ENCODE assay signal across 8 cellular contexts in genomic region chr14:34555583-34556496, GRCh38. TPM values are rescaled to one million over a fixed set of nuclear protein-coding genes. Genes with fewer than 3 reads are reported as not detected.
DNase-seq lines count a peak whose midpoint lies in the region; ATAC-seq and TF ChIP-seq lines count a peak whose summit lies in the region.
"Not testable (repeated sequence)": the region's sequence is repeated elsewhere in the genome, so short reads cannot be mapped to it uniquely, and the experiment has no call there.

No MANE protein-coding gene starts in this region.

- ATAC-seq in GM18511 (IDR thresholded peaks at IDR 0.05; ENCODE audit: unreplicated experiment) (peak; percentile 82), GM19452 (IDR thresholded peaks at IDR 0.05; ENCODE audit: unreplicated experiment) (peak; percentile 71), HCT116 (peak; percentile 79), HG03064 (IDR thresholded peaks at IDR 0.05; ENCODE audit: low read depth, unreplicated experiment) (peak; percentile 63), HG03565 (IDR thresholded peaks at IDR 0.05; ENCODE audit: unreplicated experiment) (peak; percentile 62), left colon (peak; percentile 73), thoracic aorta (ENCODE audit: insufficient number of reproducible peaks, low FRiP score, low read depth) (peak; percentile 95)
- ATAC-seq in activated naive CD4-positive, alpha-beta T cell treated with anti-CD3 and anti-CD28 coated beads, Interleukin-2, amount 50 U/mL, for 72 hours = peak; percentile 75 to 78

- H3K27me3 ChIP-seq in HCT116 (ENCODE audit: insufficient read depth, low read length); thoracic aorta (replicated peaks; ENCODE audit: insufficient read depth): not testable (repeated sequence)

- H3K4me3 ChIP-seq in HCT116 (replicated peaks in 1 of 2; ENCODE audit: low read depth in 1 of 2, low read length in 2 of 2); thoracic aorta: not testable (repeated sequence)

- RAD21 ChIA-PET in HCT116 (lab: Charles Lee; ENCODE audit: low non-redundant PET in 1 of 2, low total read pairs in 2 of 2, uncharacterized antibody in 2 of 2, unreplicated experiment in 2 of 2) = not testable (repeated sequence)

- H3K9me2 ChIP-seq in HCT116 (ENCODE audit: insufficient read depth) = not testable (repeated sequence)

- not testable (repeated sequence) for DNase-seq in HCT116 (ENCODE audit: low read depth, low spot score); activated naive CD4-positive, alpha-beta T cell treated with anti-CD3 and anti-CD28 coated beads, Interleukin-2, amount 50 U/mL, for 72 hours (ENCODE audit: low spot score in 2 of 2); left colon; thoracic aorta (ENCODE audit: low spot score)

- H3K9ac ChIP-seq in HCT116 (ENCODE audit: low read length) = not testable (repeated sequence)

- not testable (repeated sequence) for H3K27ac ChIP-seq in HCT116 (ENCODE audit: low read depth, low read length); thoracic aorta

- peaks cover 10 to 11% of the 10 kb centered on the region in 2 experiments; a peak in 3 of 4 replicates for H3K4me1 ChIP-seq in HCT116 (ENCODE audit: control insufficient read depth in 1 of 2, insufficient read depth in 2 of 2, low read length in 2 of 2)
- not testable (repeated sequence) for H3K4me1 ChIP-seq in thoracic aorta (ENCODE audit: control insufficient read depth in 1 of 2, low read depth in 2 of 2)

- not testable (repeated sequence) for H3K36me3 ChIP-seq in HCT116 (ENCODE audit: control insufficient read depth in 1 of 2, insufficient read depth in 2 of 2, low read length in 2 of 2); thoracic aorta

- H3K9me3 ChIP-seq in HCT116 (ENCODE audit: control insufficient read depth in 1 of 2, insufficient read depth in 1 of 2, low read depth in 1 of 2, low read length in 2 of 2); thoracic aorta: not testable (repeated sequence)

- TF ChIP-seq CTCF in HCT116 (IDR thresholded peaks at IDR 0.05 in 2 of 3, conservative IDR thresholded peaks at IDR 0.05 in 1 of 3; ENCODE audit: borderline replicate concordance in 1 of 3, insufficient read depth in 1 of 3, low read depth in 2 of 3, low read length in 2 of 3); thoracic aorta (IDR thresholded peaks at IDR 0.05): not testable (repeated sequence)

- POLR2A ChIA-PET in HCT116 (lab: Charles Lee) = not testable (repeated sequence)

- H3K79me2 ChIP-seq in HCT116 (ENCODE audit: insufficient read depth, low read length) = not testable (repeated sequence)

- not testable (repeated sequence) for BruUV-seq in HCT116 (replicated peaks; lab: Mats Ljungman, UMichigan)

- H3K9me3 Mint-ChIP-seq in activated naive CD4-positive, alpha-beta T cell treated with anti-CD3 and anti-CD28 coated beads, Interleukin-2, amount 50 U/mL, for 72 hours = not testable (repeated sequence)

- not testable (repeated sequence) for H3K27ac Mint-ChIP-seq in activated naive CD4-positive, alpha-beta T cell treated with anti-CD3 and anti-CD28 coated beads, Interleukin-2, amount 50 U/mL, for 72 hours

- H2AFZ ChIP-seq in HCT116 (ENCODE audit: low read depth, low read length, poor library complexity, severe bottlenecking) = not testable (repeated sequence)

- CTCF ChIA-PET in HCT116 (lab: Charles Lee) = not testable (repeated sequence)

- not testable (repeated sequence) for H3K4me2 ChIP-seq in HCT116 (ENCODE audit: low read length)

- intact Hi-C loops in HCT116 (cut with micrococcal nuclease); left colon (cut with DNase I, micrococcal nuclease): not testable (repeated sequence)

- H3K36me3 Mint-ChIP-seq in activated naive CD4-positive, alpha-beta T cell treated with anti-CD3 and anti-CD28 coated beads, Interleukin-2, amount 50 U/mL, for 72 hours = not testable (repeated sequence)

- H4K20me1 ChIP-seq in HCT116 (ENCODE audit: insufficient read depth) = not testable (repeated sequence)

- TF ChIP-seq RAD21 in HCT116 (IDR thresholded peaks at IDR 0.05; ENCODE audit: low read depth) = not testable (repeated sequence)

- not testable (repeated sequence) for TF ChIP-seq POLR2A in HCT116 (IDR thresholded peaks at IDR 0.05; ENCODE audit: borderline replicate concordance, extremely low read depth, insufficient read depth, insufficient read length)

RNA-seq across cellular contexts. Expression of gene EAPP, which starts 16.3 kb away (rescaled TPM):
- total RNA-seq in HCT116 (2021; ENCODE audit: unreplicated experiment) (32.2 TPM), left colon (10 to 100 TPM; 51.5 to 59.7 TPM), thoracic aorta (10 to 100 TPM; 24.9 to 32.8 TPM)
- polyA plus RNA-seq in HCT116 (2012) = 25.0 and 31.1 TPM in 2 replicates
- 10 to 100 TPM; 37.5 to 37.7 TPM for total RNA-seq in activated naive CD4-positive, alpha-beta T cell treated with anti-CD3 and anti-CD28 coated beads, Interleukin-2, amount 50 U/mL, for 72 hours
